Comparison of ENCODE assay signal across 7 cellular contexts in genomic region chr2:152405206-152406118, GRCh38.
DNase-seq lines count a peak whose midpoint lies in the region; ATAC-seq and TF ChIP-seq lines count a peak whose summit lies in the region.

No MANE protein-coding gene starts in this region.

- no peaks in the 10 kb centered on the region for H3K79me2 ChIP-seq in OCI-LY3 (ENCODE audit: low read length)

- 89 to 90% methylated on average over 2 of the region's 2 CpGs for WGBS in tibial nerve, 2 donors

- no peaks in the 10 kb centered on the region for H3K36me3 ChIP-seq in OCI-LY3 (replicated peaks; ENCODE audit: low read depth, low read length)
- H3K36me3 ChIP-seq in tibial nerve = no peaks in the 10 kb centered on the region

- peak overlapping the region; percentile 83 for H3K4me2 ChIP-seq in OCI-LY3 (ENCODE audit: low read length)

- TF ChIP-seq POLR2A in tibial nerve (IDR thresholded peaks at IDR 0.05) (no peak), erythroblast (IDR thresholded peaks at IDR 0.05; ENCODE audit: low read length) (no peak)

- TF ChIP-seq EP300 in tibial nerve (IDR thresholded peaks at IDR 0.05) = peak; percentile 70 to 71

- no peaks in the 10 kb centered on the region for H4K20me1 ChIP-seq in OCI-LY3 (ENCODE audit: insufficient read depth, low read length)

- no peak overlapping the region for H2AFZ ChIP-seq in OCI-LY3 (ENCODE audit: low read depth, low read length)

- H3K27me3 ChIP-seq in OCI-LY3 (ENCODE audit: low read depth, low read length) (no peaks in the 10 kb centered on the region), tibial nerve (no peaks in the 10 kb centered on the region)

- intact Hi-C loops in left ventricle myocardium superior (cut with micrococcal nuclease) = no loop called here

- H3K9ac ChIP-seq in OCI-LY3 (ENCODE audit: low read length) = no peak overlapping the region

- DNase-seq in left ventricle myocardium superior (no peak), tibial nerve (ENCODE audit: low spot score in 2 of 2) (no peak), NAMALWA (ENCODE audit: low spot score) (no peak), erythroblast (lab: John Stamatoyannopoulos, UW) (no peak)

- H3K9me3 ChIP-seq in OCI-LY3 (ENCODE audit: insufficient read depth, low read length) = no peaks in the 10 kb centered on the region
- no peaks in the 10 kb centered on the region for H3K9me3 ChIP-seq in tibial nerve

- peak overlapping the region; percentile 83 for H3K27ac ChIP-seq in OCI-LY3 (ENCODE audit: low read length)
- peak overlapping the region in 2 of 4 donors; percentile 78 to 87 for H3K27ac ChIP-seq in tibial nerve

- TF ChIP-seq CTCF in OCI-LY3 (IDR thresholded peaks at IDR 0.05; ENCODE audit: low read depth, low read length) (no peak), tibial nerve (IDR thresholded peaks at IDR 0.05) (no peak)

- H3K4me1 ChIP-seq in OCI-LY3 (ENCODE audit: low read length) (peaks cover 51% of the 10 kb centered on the region), tibial nerve (peaks cover 3 to 94% (median 42%) of the 10 kb centered on the region in 4 donors)

- ATAC-seq in GM21529 (IDR thresholded peaks at IDR 0.05; ENCODE audit: unreplicated experiment) (peak; percentile 8), left ventricle myocardium superior (peak; percentile 53), GM19455 (IDR thresholded peaks at IDR 0.05; ENCODE audit: unreplicated experiment) (no peak)

- no peak overlapping the region for H3K4me3 ChIP-seq in OCI-LY3 (ENCODE audit: low read length)
- no peak overlapping the region for H3K4me3 ChIP-seq in tibial nerve
